In genomic region chrX:13923845-13924244, GRCh38 we compare ENCODE assay signal across 1 cellular context.
TF ChIP-seq lines count a peak whose summit lies in the region.

No MANE protein-coding gene starts in this region.

TF ChIP-seq in SK-N-SH, 30 proteins besides CTCF, POLR2A, EP300 and RAD21 (continued from another document):
- TF ChIP-seq, protein P1, sequence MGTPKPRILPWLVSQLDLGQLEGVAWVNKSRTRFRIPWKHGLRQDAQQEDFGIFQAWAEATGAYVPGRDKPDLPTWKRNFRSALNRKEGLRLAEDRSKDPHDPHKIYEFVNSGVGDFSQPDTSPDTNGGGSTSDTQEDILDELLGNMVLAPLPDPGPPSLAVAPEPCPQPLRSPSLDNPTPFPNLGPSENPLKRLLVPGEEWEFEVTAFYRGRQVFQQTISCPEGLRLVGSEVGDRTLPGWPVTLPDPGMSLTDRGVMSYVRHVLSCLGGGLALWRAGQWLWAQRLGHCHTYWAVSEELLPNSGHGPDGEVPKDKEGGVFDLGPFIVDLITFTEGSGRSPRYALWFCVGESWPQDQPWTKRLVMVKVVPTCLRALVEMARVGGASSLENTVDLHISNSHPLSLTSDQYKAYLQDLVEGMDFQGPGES (IDR thresholded peaks at IDR 0.05; ENCODE audit: low read depth, low read length): no peak
- TF ChIP-seq FOSL2 (IDR thresholded peaks at IDR 0.05; ENCODE audit: borderline replicate concordance, low read depth) (no peak), MXI1 (IDR thresholded peaks at IDR 0.05; ENCODE audit: low read depth, low read length) (no peak), GATA2 (CRISPR knock-in tag; IDR thresholded peaks at IDR 0.05) (no peak), JUND (IDR thresholded peaks at IDR 0.05) (no peak), NFIC (IDR thresholded peaks at IDR 0.05; ENCODE audit: borderline replicate concordance) (no peak), CHD2 (IDR thresholded peaks at IDR 0.05; ENCODE audit: low read length, partially characterized antibody) (no peak), SMC3 (IDR thresholded peaks at IDR 0.05; ENCODE audit: low read depth, low read length) (no peak)
